27 cellular contexts compared by ENCODE assay signal in the genomic region with DNA sequence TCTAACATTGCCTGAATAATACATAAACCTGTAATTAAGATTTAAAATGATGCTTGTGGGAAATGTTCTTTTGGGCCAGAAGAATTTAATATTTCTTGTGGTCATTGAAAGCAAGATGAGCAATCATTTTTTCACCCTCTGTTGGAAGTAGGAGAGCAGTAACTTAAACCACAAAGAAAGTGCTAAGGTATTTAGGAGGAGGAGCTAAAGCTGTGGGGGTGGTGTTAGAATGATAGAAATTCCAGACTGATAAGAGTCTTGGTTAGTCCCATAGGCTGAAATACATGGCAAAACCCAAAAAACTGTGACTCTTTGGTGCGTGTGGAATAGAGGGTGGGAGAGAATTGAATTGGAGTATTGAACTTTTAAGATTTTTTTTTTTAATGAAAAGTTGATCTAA.
"Had no signal": no experiment of that assay in that cellular context is flagged by ENCODE, and none has a peak within 500 bp of the region (broad histone marks: within the 10 kb centered on the region; RNA-seq: fewer than 3 reads in every experiment).

No MANE protein-coding gene starts in this region.

- H3K4me3 Mint-ChIP-seq: activated CD4-positive, alpha-beta T cell treated with anti-CD3 and anti-CD28 coated beads, Interleukin-2, amount 10 ng/mL, durations not matched to agents 7 days and 5 days; activated CD8-positive, alpha-beta T cell treated with anti-CD3 and anti-CD28 coated beads, Interleukin-2, amount 10 ng/mL, durations not matched to agents 7 days and 5 days; activated naive CD4-positive, alpha-beta T cell treated with anti-CD3 and anti-CD28 coated beads for 36 hours; activated naive CD8-positive, alpha-beta T cell treated with anti-CD3 and anti-CD28 coated beads, Interleukin-2, amount 50 U/mL, for 24 hours; activated T-cell treated with anti-CD3 and anti-CD28 coated beads, Interleukin-2, amount 50 U/mL, for 24 hours; memory B cell; naive B cell; neural crest cell; stimulated activated naive CD8-positive, alpha-beta T cell treated with anti-CD3 and anti-CD28 coated beads, Interleukin-15, Interleukin-2, amounts not matched to agents 100 ng/mL and 50 ng/mL, for 24 hours; T-helper 1 cell treated with Interleukin-12 subunit alpha and Interleukin-12 subunit beta and Interleukin-4 antibody, amounts not matched to agents 30 μg/mL and 1 μg/mL, for 36 hours had no signal

- H3K27me3 Mint-ChIP-seq: activated CD4-positive, alpha-beta T cell treated with anti-CD3 and anti-CD28 coated beads, Interleukin-2, amount 10 ng/mL, durations not matched to agents 7 days and 5 days; activated naive CD8-positive, alpha-beta T cell treated with anti-CD3 and anti-CD28 coated beads, Interleukin-2, amount 50 U/mL, for 24 hours; memory B cell; naive B cell; stimulated activated naive CD8-positive, alpha-beta T cell treated with anti-CD3 and anti-CD28 coated beads, Interleukin-15, Interleukin-2, amounts not matched to agents 100 ng/mL and 50 ng/mL, for 24 hours had no signal

- H3K9me3 ChIP-seq: breast epithelium, esophagus squamous epithelium, mucosa of descending colon, prostate gland, right atrium auricular region, tibial nerve, uterus had no signal

- FAIRE-seq: endothelial cell of umbilical vein, keratinocyte had no signal

- H2AFZ ChIP-seq: hepatocyte had no signal

- H3K4me1 ChIP-seq: breast epithelium, esophagus squamous epithelium, prostate gland, right atrium auricular region, tibial nerve, uterus had no signal

- H3K27me3 ChIP-seq: breast epithelium, esophagus squamous epithelium, hepatocyte, right atrium auricular region, tibial nerve, uterus had no signal

- H3K9me3 Mint-ChIP-seq: activated CD4-positive, alpha-beta T cell treated with anti-CD3 and anti-CD28 coated beads, Interleukin-2, amount 10 ng/mL, durations not matched to agents 7 days and 5 days; activated naive CD4-positive, alpha-beta T cell treated with anti-CD3 and anti-CD28 coated beads for 36 hours; activated naive CD8-positive, alpha-beta T cell treated with anti-CD3 and anti-CD28 coated beads, Interleukin-2, amount 50 U/mL, for 24 hours; activated T-cell treated with anti-CD3 and anti-CD28 coated beads, Interleukin-2, amount 50 U/mL, for 24 hours; activated T-helper 2 cell treated with anti-CD3 and anti-CD28 coated beads, Interferon-gamma antibody, Interleukin-2, Interleukin-4, amounts not matched to agents 10 μg/mL and 5 μg/mL and 100 μg/mL, durations not matched to agents 14 hours and 24 hours and 36 hours; neural crest cell; stimulated activated naive CD8-positive, alpha-beta T cell treated with anti-CD3 and anti-CD28 coated beads, Interleukin-15, Interleukin-2, amounts not matched to agents 100 ng/mL and 50 ng/mL, for 24 hours; T-helper 1 cell treated with Interleukin-12 subunit alpha and Interleukin-12 subunit beta and Interleukin-4 antibody, amounts not matched to agents 30 μg/mL and 1 μg/mL, for 36 hours had no signal

- ATAC-seq: activated CD4-positive, CD25-positive, alpha-beta regulatory T cell treated with anti-CD3 and anti-CD28 coated beads, Interleukin-2, amount 50 U/mL, for 24 hours; activated CD8-positive, alpha-beta T cell treated with anti-CD3 and anti-CD28 coated beads, Interleukin-2, amount 10 ng/mL, durations not matched to agents 7 days and 5 days; activated naive CD8-positive, alpha-beta T cell treated with anti-CD3 and anti-CD28 coated beads, Interleukin-2, amount 50 U/mL, for 24 hours; left ventricle myocardium superior; mucosa of descending colon had no signal

- H3K4me2 ChIP-seq: hepatocyte had no signal

- DNase-seq: activated CD4-positive, alpha-beta T cell treated with anti-CD3 and anti-CD28 coated beads, Interleukin-2, amount 10 ng/mL, durations not matched to agents 7 days and 5 days; activated CD8-positive, alpha-beta T cell treated with anti-CD3 and anti-CD28 coated beads, Interleukin-2, amount 10 ng/mL, durations not matched to agents 7 days and 5 days; activated naive CD4-positive, alpha-beta T cell treated with anti-CD3 and anti-CD28 coated beads for 36 hours; activated naive CD8-positive, alpha-beta T cell treated with anti-CD3 and anti-CD28 coated beads, Interleukin-2, amount 50 U/mL, for 24 hours; activated T-cell treated with anti-CD3 and anti-CD28 coated beads, Interleukin-2, amount 50 U/mL, for 24 hours; aorta; cerebellar nuclear complex; effector memory CD4-positive, alpha-beta T cell; esophagus squamous epithelium; left ventricle myocardium superior; mucosa of descending colon; naive B cell; stimulated activated CD4-positive, alpha-beta T cell treated with anti-CD3 and anti-CD28 coated beads, Interleukin-2, amount 100 ng/mL, for 24 hours; uterus had no signal

- H3K27ac Mint-ChIP-seq: activated CD4-positive, alpha-beta T cell treated with anti-CD3 and anti-CD28 coated beads, Interleukin-2, amount 10 ng/mL, durations not matched to agents 7 days and 5 days; activated CD8-positive, alpha-beta T cell treated with anti-CD3 and anti-CD28 coated beads, Interleukin-2, amount 10 ng/mL, durations not matched to agents 7 days and 5 days; activated naive CD4-positive, alpha-beta T cell treated with anti-CD3 and anti-CD28 coated beads for 36 hours; activated naive CD8-positive, alpha-beta T cell treated with anti-CD3 and anti-CD28 coated beads, Interleukin-2, amount 50 U/mL, for 24 hours; activated T-cell treated with anti-CD3 and anti-CD28 coated beads, Interleukin-2, amount 50 U/mL, for 24 hours; activated T-helper 2 cell treated with anti-CD3 and anti-CD28 coated beads, Interferon-gamma antibody, Interleukin-2, Interleukin-4, amounts not matched to agents 10 μg/mL and 5 μg/mL and 100 μg/mL, durations not matched to agents 14 hours and 24 hours and 36 hours; memory B cell; naive B cell; stimulated activated naive CD8-positive, alpha-beta T cell treated with anti-CD3 and anti-CD28 coated beads, Interleukin-15, Interleukin-2, amounts not matched to agents 100 ng/mL and 50 ng/mL, for 24 hours; T-helper 1 cell treated with Interleukin-12 subunit alpha and Interleukin-12 subunit beta and Interleukin-4 antibody, amounts not matched to agents 30 μg/mL and 1 μg/mL, for 36 hours had no signal

- H3K4me3 ChIP-seq: breast epithelium, esophagus squamous epithelium, hepatocyte, mucosa of descending colon, prostate gland, right atrium auricular region, tibial nerve, uterus had no signal

- H3K4me1 Mint-ChIP-seq: activated CD4-positive, alpha-beta T cell treated with anti-CD3 and anti-CD28 coated beads, Interleukin-2, amount 10 ng/mL, durations not matched to agents 7 days and 5 days; activated naive CD8-positive, alpha-beta T cell treated with anti-CD3 and anti-CD28 coated beads, Interleukin-2, amount 50 U/mL, for 24 hours; memory B cell; naive B cell had no signal

- H3K36me3 ChIP-seq: breast epithelium, esophagus squamous epithelium, prostate gland, right atrium auricular region, tibial nerve, uterus had no signal

- H3K79me2 ChIP-seq: hepatocyte had no signal

- H3K36me3 Mint-ChIP-seq: memory B cell, naive B cell had no signal

- H3K27ac ChIP-seq: breast epithelium, esophagus squamous epithelium, hepatocyte, prostate gland, right atrium auricular region, tibial nerve, uterus had no signal
